1 cellular context compared by ENCODE assay signal in genomic region chr2:215997219-215997618, GRCh38.
A peak's percentile ranks its signal among the peaks of the same experiment; 100 is the strongest.
TF ChIP-seq lines count a peak whose summit lies in the region.

No MANE protein-coding gene starts in this region.

TF ChIP-seq in K562, 482 proteins besides CTCF, POLR2A, EP300 and RAD21:
- TF ChIP-seq ZNF140 (CRISPR knock-in tag; IDR thresholded peaks at IDR 0.05) (no peak), TFE3 (CRISPR knock-in tag; IDR thresholded peaks at IDR 0.05) (peak; percentile 45; the same call in 1 of the 2 replicates)
